Comparison of ENCODE assay signal across 1 cellular context in genomic region chr13:102690883-102691282, GRCh38.
TF ChIP-seq lines count a peak whose summit lies in the region.

No MANE protein-coding gene starts in this region.

TF ChIP-seq in H1, 55 proteins besides CTCF, POLR2A, EP300 and RAD21:
- TF ChIP-seq GABPA (IDR thresholded peaks at IDR 0.05; ENCODE audit: borderline replicate concordance, insufficient read depth, low read length): no peak
- TF ChIP-seq FOSL1 (IDR thresholded peaks at IDR 0.05; ENCODE audit: insufficient read depth, low read depth, low read length): no peak
- no peak for TF ChIP-seq MAFK (IDR thresholded peaks at IDR 0.05; ENCODE audit: low read depth, low read length)
- no peak for TF ChIP-seq MAX (IDR thresholded peaks at IDR 0.05)
- no peak for TF ChIP-seq CHD1 (IDR thresholded peaks at IDR 0.05; ENCODE audit: low read depth, low read length)
- no peak for TF ChIP-seq ASH2L (IDR thresholded peaks at IDR 0.05; ENCODE audit: low read length)
- TF ChIP-seq EGR1 (IDR thresholded peaks at IDR 0.05; ENCODE audit: borderline replicate concordance, low read depth, low read length): no peak
TF ChIP-seq in H1: peak in this region for 0.
